Comparison of ENCODE assay signal across 8 cellular contexts in the genomic region with DNA sequence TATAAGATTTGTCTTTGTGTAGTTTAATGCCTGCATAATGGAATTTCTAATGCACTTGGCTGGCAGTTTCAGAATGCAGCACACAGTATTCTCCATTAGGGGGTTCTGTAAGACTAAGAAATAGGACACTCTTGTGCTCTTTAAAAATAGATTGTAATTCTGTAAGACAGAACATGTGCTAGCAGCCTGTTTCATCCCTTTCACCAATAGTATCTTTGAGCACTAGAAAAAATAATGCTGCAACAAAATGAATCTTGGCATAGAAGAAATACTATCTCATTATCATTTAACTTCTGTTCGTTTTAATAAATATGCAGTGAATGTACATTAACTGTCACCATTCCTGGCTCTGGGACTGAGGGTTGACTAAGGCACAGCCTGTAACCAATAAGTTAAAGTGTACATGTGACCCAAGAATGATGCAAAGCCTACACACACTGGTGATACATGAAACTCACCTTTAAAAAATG. TPM values are rescaled to one million over a fixed set of nuclear protein-coding genes. Genes with fewer than 3 reads are reported as not detected.
DNase-seq lines count a peak whose midpoint lies in the region; ATAC-seq and TF ChIP-seq lines count a peak whose summit lies in the region.

No MANE protein-coding gene starts in this region.

- DNase-seq in GM03348 (ENCODE audit: low spot score) = peak; percentile 71
- no peak for DNase-seq in H9
- DNase-seq in NCI-H1436 treated with DMSO at 0.1 percent for 48 hours (lab: John Stamatoyannopoulos, UW) = peak; percentile 1
- DNase-seq in Right ventricle myocardium superior = no peak
- DNase-seq in sciatic nerve (ENCODE audit: low spot score) = no peak
- no peak for DNase-seq in NCI-H187 (lab: John Stamatoyannopoulos, UW)

- no peak overlapping the region for H2BK120ac ChIP-seq in H9 (ENCODE audit: low read depth, low read length, poor library complexity, severe bottlenecking)

- H3K27ac ChIP-seq in H9 (ENCODE audit: insufficient read length, low read depth, low read length) (no peak overlapping the region), VCaP (peak overlapping the region; percentile 68)

- no peak overlapping the region for H4K5ac ChIP-seq in H9 (ENCODE audit: insufficient read length, low read depth, low read length)

- H3K4me1 Mint-ChIP-seq in H9 = no peaks in the 10 kb centered on the region

- no peaks in the 10 kb centered on the region for H3K4me1 ChIP-seq in H9 (ENCODE audit: insufficient read depth, low read length)

- no peak overlapping the region for H4K8ac ChIP-seq in H9 (replicated peaks; ENCODE audit: insufficient read length, low read depth, low read length)

- H3K27me3 Mint-ChIP-seq in H9 (ENCODE audit: low read depth) = no peaks in the 10 kb centered on the region; the same call in 1 of the 2 replicates

- no peak overlapping the region for H2AK5ac ChIP-seq in H9 (ENCODE audit: insufficient read length, low read length)

- H3K79me2 ChIP-seq in H9 (ENCODE audit: insufficient read depth, low read length) = no peaks in the 10 kb centered on the region

- no peak overlapping the region for H3K27ac Mint-ChIP-seq in H9

- no peaks in the 10 kb centered on the region for H4K20me1 ChIP-seq in H9 (ENCODE audit: control insufficient read depth, insufficient read depth, insufficient read length)

- no peaks in the 10 kb centered on the region for H3K23me2 ChIP-seq in H9 (ENCODE audit: insufficient read length, low read depth, low read length, poor library complexity, severe bottlenecking)

- WGBS in H9 (ENCODE audit: extremely low coverage, insufficient read length, low lambda C conversion rate) = no CpG with 5 or more reads among the region's 1 CpG

- H3K4ac ChIP-seq in H9 (ENCODE audit: low read depth, low read length) = no peak overlapping the region

- no peak overlapping the region for H3K56ac ChIP-seq in H9 (ENCODE audit: insufficient read length, low read depth, low read length)

- H3K9ac ChIP-seq in H9 (ENCODE audit: extremely low read depth, insufficient read length, low read length) = no peak overlapping the region

- no peaks in the 10 kb centered on the region for H3K27me3 ChIP-seq in H9 (ENCODE audit: insufficient read depth, low read length)

- no peak overlapping the region for H2BK12ac ChIP-seq in H9 (ENCODE audit: insufficient read length, low read depth, low read length)

- H3T11ph ChIP-seq in H9 (ENCODE audit: low read length) = no peak overlapping the region

- no peak overlapping the region for H3K23ac ChIP-seq in H9 (ENCODE audit: insufficient read length, low read depth, low read length)

- intact Hi-C loops in Right ventricle myocardium superior (cut with DNase I) = loop anchor here (5.0 to 10.0 kb wide), 2 partner anchors 178 to 285 kb away; no protein-coding TSS in a partner anchor
- intact Hi-C loops in sciatic nerve (cut with DNase I) = loop anchor here (10.0 kb wide), 1 partner anchor 1735 kb away; no protein-coding TSS in a partner anchor

- H3K79me1 ChIP-seq in H9 (ENCODE audit: insufficient read depth, low read depth, low read length, poor library complexity, severe bottlenecking) = no peaks in the 10 kb centered on the region

- no peak overlapping the region for H3K4me2 ChIP-seq in H9 (ENCODE audit: insufficient read depth, insufficient read length, low read length)

- no peak overlapping the region for H2AFZ ChIP-seq in H9 (ENCODE audit: low read length)

- H3K36me3 Mint-ChIP-seq in H9 (ENCODE audit: insufficient read depth in 1 of 3, low read depth in 3 of 3) = peaks cover 0 to 3% (median 2%) of the 10 kb centered on the region in 3 experiments; a peak in 4 of 7 replicates

- H3K14ac ChIP-seq in H9 (ENCODE audit: insufficient read depth, low read length) = no peak overlapping the region

- peak; percentile 77 for ATAC-seq in Right ventricle myocardium superior (ENCODE audit: poor library complexity)
- peak; percentile 93 for ATAC-seq in sciatic nerve
- no peak for ATAC-seq in HG02840 (IDR thresholded peaks at IDR 0.05; ENCODE audit: low FRiP score, unreplicated experiment)

- TF ChIP-seq CTCF in H9 (conservative IDR thresholded peaks at IDR 0.05) (peak; percentile 80), VCaP (conservative IDR thresholded peaks at IDR 0.05) (peak; percentile 82)

- H4K91ac ChIP-seq in H9 (ENCODE audit: insufficient read length, low read depth, low read length) = no peak overlapping the region

- no peak overlapping the region for H3K4me3 Mint-ChIP-seq in H9

- H2BK20ac ChIP-seq in H9 (ENCODE audit: low read depth, low read length, poor library complexity, severe bottlenecking) = no peak overlapping the region

- no peak overlapping the region for H2BK15ac ChIP-seq in H9 (ENCODE audit: low read depth, low read length)

- H3K9me3 ChIP-seq in H9 (ENCODE audit: control insufficient read depth, low read depth, low read length) = no peaks in the 10 kb centered on the region

- H3K9me3 Mint-ChIP-seq in H9 = peaks cover 3 to 4% of the 10 kb centered on the region in 2 experiments; a peak in 4 of 5 replicates

- no peak overlapping the region for H2BK5ac ChIP-seq in H9 (ENCODE audit: insufficient read length, low read length)

- no peak overlapping the region for H3K18ac ChIP-seq in H9 (ENCODE audit: insufficient read length, low read depth, low read length)

RNA-seq across cellular contexts. Expression of a gene that starts 23.8 kb away (rescaled TPM):
- total RNA-seq in H9 (2021) = 42.2 and 45.0 TPM in 2 replicates
- total RNA-seq in Right ventricle myocardium superior = 51.7 TPM
- 20.4 TPM for total RNA-seq in sciatic nerve

Comparison
In these comparisons a context has a peak if more than half of its experiments do, and no peak if none do; other contexts are left out.
1. DNase-seq: peak in GM03348 (single experiment) and NCI-H1436 treated with DMSO at 0.1 percent for 48 hours (single experiment); none in H9 (single experiment), Right ventricle myocardium superior (single experiment), sciatic nerve (single experiment) and NCI-H187 (0 of 2).